8 cellular contexts compared by ENCODE assay signal in genomic region chr3:57544181-57545125, GRCh38. TPM values are rescaled to one million over a fixed set of nuclear protein-coding genes. Genes with fewer than 3 reads are reported as not detected.
DNase-seq lines count a peak whose midpoint lies in the region; ATAC-seq and TF ChIP-seq lines count a peak whose summit lies in the region.

Gene DNAH12, minus strand, starts transcription at chr3:57544344. Its CDS starts 1,474 bp downstream, at chr3:57542870.

- H3K79me2 ChIP-seq in osteoblast (ENCODE audit: insufficient read depth, low read length): no peaks in the 10 kb centered on the region

- H3K27me3 ChIP-seq in NT2/D1 (ENCODE audit: insufficient read depth, insufficient read length) (no peaks in the 10 kb centered on the region), osteoblast (ENCODE audit: insufficient read depth, low read length) (peaks cover 8% of the 10 kb centered on the region)

- CTCF ChIA-PET in HEK293 (lab: Yijun Ruan, JAX): no interaction called here

- H3K36me3 ChIP-seq in HEK293 (ENCODE audit: control insufficient read depth in 2 of 2, insufficient read depth in 1 of 2, low read length in 2 of 2) (no peaks in the 10 kb centered on the region), NT2/D1 (ENCODE audit: insufficient read depth, insufficient read length, low read length) (no peaks in the 10 kb centered on the region), osteoblast (ENCODE audit: insufficient read depth, low read length) (no peaks in the 10 kb centered on the region)

- H3K27ac ChIP-seq in HEK293 (ENCODE audit: extremely low read depth, low read depth, low read length): no peak within 1 kb of the TSS
- H3K27ac ChIP-seq in osteoblast (ENCODE audit: low read depth, low read length): no peak within 1 kb of the TSS

- H2AFZ ChIP-seq in osteoblast (ENCODE audit: low read length): peak within 1 kb of the TSS; percentile 54

- peak; percentile 32 for ATAC-seq in esophagus mucosa
- no peak for ATAC-seq in HG03280 (IDR thresholded peaks at IDR 0.05; ENCODE audit: unreplicated experiment)

- TF ChIP-seq CTCF in HEK293 (tag by site-specific recombination; IDR thresholded peaks at IDR 0.05) (no peak), osteoblast (IDR thresholded peaks at IDR 0.05; ENCODE audit: extremely low read depth, low read depth, low read length) (no peak)

- H3K4me1 ChIP-seq in HEK293 (ENCODE audit: control insufficient read depth, insufficient read depth, low read length) (peaks cover 3% of the 10 kb centered on the region; the same call in 1 of the 2 replicates), NT2/D1 (ENCODE audit: insufficient read depth, insufficient read length) (peaks cover 5% of the 10 kb centered on the region), osteoblast (ENCODE audit: insufficient read depth, low read length) (no peaks in the 10 kb centered on the region)

- H4K20me1 ChIP-seq in osteoblast (ENCODE audit: insufficient read depth, low read length): no peaks in the 10 kb centered on the region

- H3K9me3 ChIP-seq in HEK293 (ENCODE audit: control insufficient read depth, insufficient read depth, low read depth, low read length) (no peaks in the 10 kb centered on the region), NT2/D1 (ENCODE audit: insufficient read depth, low read length) (no peaks in the 10 kb centered on the region), osteoblast (ENCODE audit: low read depth, low read length) (no peaks in the 10 kb centered on the region)

- peak within 1 kb of the TSS; percentile 81 for H3K4me2 ChIP-seq in osteoblast (ENCODE audit: insufficient read depth, low read length)

- peak; percentile 33 for DNase-seq in Ammon's horn (ENCODE audit: low spot score)
- DNase-seq in NT2/D1 (ENCODE audit: low read depth, low spot score): peak; percentile 89
- DNase-seq in osteoblast (ENCODE audit: insufficient read length, low spot score, missing footprints): peak; percentile 55
- DNase-seq in GOT3 (lab: John Stamatoyannopoulos, UW): no peak
- DNase-seq in UCSD-AML1 (lab: John Stamatoyannopoulos, UW; ENCODE audit: unreplicated experiment): no peak

- POLR2A ChIA-PET in HEK293 (lab: Yijun Ruan, JAX): interaction anchor here (1.1 kb wide), 1 partner anchor 11 kb away, joined by 4 read pairs; the partner anchor contains the start of gene PDE12

- H3K4me3 ChIP-seq in HEK293 (ENCODE audit: low read depth, low read length) (peak within 1 kb of the TSS; percentile 29), NT2/D1 (ENCODE audit: insufficient read length, low read depth) (peak within 1 kb of the TSS; percentile 5), osteoblast (ENCODE audit: insufficient read depth, low read length) (peak within 1 kb of the TSS; percentile 50)

- peak within 1 kb of the TSS; percentile 6 for H3K9ac ChIP-seq in NT2/D1 (ENCODE audit: insufficient read length, low read depth)

TF ChIP-seq in HEK293, 187 proteins besides CTCF, POLR2A, EP300 and RAD21 (continues in another document):
- TF ChIP-seq ZBTB17 (tag by site-specific recombination; IDR thresholded peaks at IDR 0.05): 0 out of 2 replicates have a peak, but pooled peaks have one; percentile 17
- TF ChIP-seq PRDM6 (tag by site-specific recombination; IDR thresholded peaks at IDR 0.05): peak; percentile 73
- TF ChIP-seq GLIS1 (tag by site-specific recombination; IDR thresholded peaks at IDR 0.05): peak; percentile 91
- no peak for TF ChIP-seq ZNF350 (tag by site-specific recombination; IDR thresholded peaks at IDR 0.05)
- 0 out of 2 replicates have a peak, but pooled peaks have one; percentile 31 for TF ChIP-seq MZF1 (tag by site-specific recombination; IDR thresholded peaks at IDR 0.05; ENCODE audit: borderline replicate concordance)
- 0 out of 2 replicates have a peak, but pooled peaks have one; percentile 12 for TF ChIP-seq ZBTB44 (tag by site-specific recombination; IDR thresholded peaks at IDR 0.05)
- no peak for TF ChIP-seq ZNF239 (tag by site-specific recombination; IDR thresholded peaks at IDR 0.05)
- TF ChIP-seq REST (tag by site-specific recombination; IDR thresholded peaks at IDR 0.05): no peak
- peak; percentile 60; the same call in 1 of the 2 replicates for TF ChIP-seq FEZF1 (tag by site-specific recombination; IDR thresholded peaks at IDR 0.05)
- TF ChIP-seq ZNF335 (tag by site-specific recombination; conservative IDR thresholded peaks at IDR 0.05): 0 out of 2 replicates have a peak, but pooled peaks have one; percentile 7
- 0 out of 2 replicates have a peak, but pooled peaks have one; percentile 26 for TF ChIP-seq IKZF3 (tag by site-specific recombination; IDR thresholded peaks at IDR 0.05)
- TF ChIP-seq MYNN (tag by site-specific recombination; IDR thresholded peaks at IDR 0.05; ENCODE audit: borderline replicate concordance): 0 out of 2 replicates have a peak, but pooled peaks have one; percentile 13
- TF ChIP-seq ZNF394 (tag by site-specific recombination; IDR thresholded peaks at IDR 0.05; ENCODE audit: borderline replicate concordance): peak; percentile 68; the same call in 1 of the 2 replicates
- peak; percentile 35; the same call in 1 of the 2 replicates for TF ChIP-seq ZIC2 (tag by site-specific recombination; IDR thresholded peaks at IDR 0.05)
- TF ChIP-seq ZNF362 (tag by site-specific recombination; IDR thresholded peaks at IDR 0.05): 0 out of 2 replicates have a peak, but pooled peaks have one; percentile 35
- TF ChIP-seq PRDM1 (tag by site-specific recombination; IDR thresholded peaks at IDR 0.05): peak; percentile 61; the same call in 1 of the 2 replicates
- 0 out of 2 replicates have a peak, but pooled peaks have one; percentile 19 for TF ChIP-seq ZNF664 (tag by site-specific recombination; IDR thresholded peaks at IDR 0.05)

RNA-seq across cellular contexts. Expression of gene DNAH12, which starts in this region (rescaled TPM):
- total RNA-seq in esophagus mucosa: 0.08 TPM
- under 0.01 TPM in 2 replicates for total RNA-seq in osteoblast

Comparison
In these comparisons a context has a peak if more than half of its experiments do, and no peak if none do; other contexts are left out.
1. Peak in ATAC-seq in esophagus mucosa; RNA of the gene not detected or under 1 TPM.
2. Peak in DNase-seq, H3K4me3 ChIP-seq and H3K4me2 ChIP-seq in osteoblast; RNA of the gene not detected or under 1 TPM.
3. DNase-seq: peak in Ammon's horn (single experiment) and NT2/D1 (single experiment); none in GOT3 (single experiment) and UCSD-AML1 (single experiment).
4. Peak in every context shown above with its lines, with median percentiles within 50 percentile points of each other: H3K4me3 ChIP-seq.